8 cellular contexts compared by ENCODE assay signal in the genomic region with DNA sequence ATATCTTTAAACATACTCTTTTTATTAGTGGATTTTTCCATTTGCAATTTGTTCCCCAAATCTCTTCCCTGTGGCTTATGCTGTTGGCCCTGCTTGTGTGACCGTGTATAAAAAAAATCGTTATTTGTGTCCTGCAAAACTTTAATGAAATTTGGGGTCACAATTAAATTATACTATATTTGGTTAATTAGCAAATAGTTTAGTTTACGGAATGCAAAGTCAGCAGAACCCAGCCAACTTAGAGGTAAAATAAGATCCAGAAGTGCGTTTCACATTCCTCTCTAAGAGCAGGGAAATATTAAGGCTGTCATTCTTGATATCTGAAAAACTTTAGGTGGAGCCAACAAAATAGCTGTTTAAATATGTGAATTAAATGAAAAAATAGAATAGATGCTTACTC.
"Had no signal": no experiment of that assay in that cellular context is flagged by ENCODE, and none has a peak within 500 bp of the region (broad histone marks: within the 10 kb centered on the region; RNA-seq: fewer than 3 reads in every experiment).

No MANE protein-coding gene starts in this region.

- H3K4me2 ChIP-seq: GM23338, KMS-11 had no signal

- H3K4me3 ChIP-seq: GM23338 had no signal

- H3K27ac ChIP-seq: KMS-11 had no signal

- FAIRE-seq: H1, H54, HTR-8/SVneo had no signal

- ATAC-seq: GM23338 had no signal

- H3K9ac ChIP-seq: KMS-11 had no signal

- H2AFZ ChIP-seq: GM23338 had no signal

- DNase-seq: H9, HCEC 1CT, KBM-7 had no signal
